ENCODE assay signal across 1 cellular context in genomic region chr5:149442563-149443182, GRCh38.
TF ChIP-seq lines count a peak whose summit lies in the region.

No MANE protein-coding gene starts in this region.

TF ChIP-seq in K562, 482 proteins besides CTCF, POLR2A, EP300 and RAD21 (continued from another document and continues in another):
- TF ChIP-seq ZNF449 (CRISPR knock-in tag; IDR thresholded peaks at IDR 0.05) (no peak), ZNF668 (CRISPR knock-in tag; IDR thresholded peaks at IDR 0.05) (no peak), ZBTB2 (IDR thresholded peaks at IDR 0.05) (0 out of 2 replicates have a peak, but pooled peaks have one; percentile 35), RBM39 (optimal IDR thresholded peaks at IDR 0.05; ENCODE audit: low read depth, low read length) (no peak), POLR2AphosphoS2 (IDR thresholded peaks at IDR 0.05; ENCODE audit: low read length) (no peak), ZNF23 (CRISPR knock-in tag; IDR thresholded peaks at IDR 0.05) (no peak), MECOM (CRISPR knock-in tag; IDR thresholded peaks at IDR 0.05) (no peak), MYC (IDR thresholded peaks at IDR 0.05; ENCODE audit: low read depth, low read length) (no peak), MYC (CRISPR knock-in tag; IDR thresholded peaks at IDR 0.05; ENCODE audit: borderline replicate concordance, low read depth) (0 out of 2 replicates have a peak, but pooled peaks have one; percentile 39), SAP30 (IDR thresholded peaks at IDR 0.05; ENCODE audit: borderline replicate concordance, insufficient read depth, low read depth, low read length, poor library complexity, severe bottlenecking) (no peak), ZNF318 (IDR thresholded peaks at IDR 0.05; ENCODE audit: borderline replicate concordance in 1 of 2, low read depth in 1 of 2) (no peak), NONO (IDR thresholded peaks at IDR 0.05; ENCODE audit: low read depth in 2 of 2, low read length in 1 of 2) (no peak), BDP1 (IDR thresholded peaks at IDR 0.05; ENCODE audit: insufficient read depth, insufficient read length) (no peak), SMC3 (conservative IDR thresholded peaks at IDR 0.05; ENCODE audit: insufficient read depth, low read depth, low read length) (peak; percentile 82), NR3C1 (CRISPR knock-in tag; IDR thresholded peaks at IDR 0.05) (no peak), TFAP4 (CRISPR knock-in tag; IDR thresholded peaks at IDR 0.05; ENCODE audit: borderline replicate concordance) (peak; percentile 55; the same call in 1 of the 2 replicates), KDM4B (IDR thresholded peaks at IDR 0.05; ENCODE audit: borderline replicate concordance in 2 of 2, low read depth in 1 of 2) (no peak), ZBTB8A (IDR thresholded peaks at IDR 0.05; ENCODE audit: partially characterized antibody) (no peak), U2AF2 (optimal IDR thresholded peaks at IDR 0.05; ENCODE audit: low read depth, low read length) (no peak), ZNF444 (CRISPR knock-in tag; IDR thresholded peaks at IDR 0.05) (no peak), CAMTA2 (CRISPR knock-in tag; conservative IDR thresholded peaks at IDR 0.05) (no peak), SMAD4 (CRISPR knock-in tag; conservative IDR thresholded peaks at IDR 0.05) (no peak), CLOCK (CRISPR knock-in tag; IDR thresholded peaks at IDR 0.05; ENCODE audit: borderline replicate concordance) (no peak), ZNF431 (CRISPR knock-in tag; IDR thresholded peaks at IDR 0.05) (no peak), RAD51 (IDR thresholded peaks at IDR 0.05; ENCODE audit: borderline replicate concordance, low read depth) (no peak), MEIS2 (IDR thresholded peaks at IDR 0.05; ENCODE audit: partially characterized antibody) (no peak), ATF1 (CRISPR knock-in tag; IDR thresholded peaks at IDR 0.05) (no peak), ATF1 (tag; IDR thresholded peaks at IDR 0.05) (no peak), FOXP4 (CRISPR knock-in tag; IDR thresholded peaks at IDR 0.05; ENCODE audit: borderline replicate concordance) (no peak), ERF (CRISPR knock-in tag; IDR thresholded peaks at IDR 0.05) (no peak)
- TF ChIP-seq, protein P1, sequence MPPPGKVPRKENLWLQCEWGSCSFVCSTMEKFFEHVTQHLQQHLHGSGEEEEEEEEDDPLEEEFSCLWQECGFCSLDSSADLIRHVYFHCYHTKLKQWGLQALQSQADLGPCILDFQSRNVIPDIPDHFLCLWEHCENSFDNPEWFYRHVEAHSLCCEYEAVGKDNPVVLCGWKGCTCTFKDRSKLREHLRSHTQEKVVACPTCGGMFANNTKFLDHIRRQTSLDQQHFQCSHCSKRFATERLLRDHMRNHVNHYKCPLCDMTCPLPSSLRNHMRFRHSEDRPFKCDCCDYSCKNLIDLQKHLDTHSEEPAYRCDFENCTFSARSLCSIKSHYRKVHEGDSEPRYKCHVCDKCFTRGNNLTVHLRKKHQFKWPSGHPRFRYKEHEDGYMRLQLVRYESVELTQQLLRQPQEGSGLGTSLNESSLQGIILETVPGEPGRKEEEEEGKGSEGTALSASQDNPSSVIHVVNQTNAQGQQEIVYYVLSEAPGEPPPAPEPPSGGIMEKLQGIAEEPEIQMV (tag; conservative IDR thresholded peaks at IDR 0.05; ENCODE audit: low read depth), result no peak
- TF ChIP-seq, protein P2, sequence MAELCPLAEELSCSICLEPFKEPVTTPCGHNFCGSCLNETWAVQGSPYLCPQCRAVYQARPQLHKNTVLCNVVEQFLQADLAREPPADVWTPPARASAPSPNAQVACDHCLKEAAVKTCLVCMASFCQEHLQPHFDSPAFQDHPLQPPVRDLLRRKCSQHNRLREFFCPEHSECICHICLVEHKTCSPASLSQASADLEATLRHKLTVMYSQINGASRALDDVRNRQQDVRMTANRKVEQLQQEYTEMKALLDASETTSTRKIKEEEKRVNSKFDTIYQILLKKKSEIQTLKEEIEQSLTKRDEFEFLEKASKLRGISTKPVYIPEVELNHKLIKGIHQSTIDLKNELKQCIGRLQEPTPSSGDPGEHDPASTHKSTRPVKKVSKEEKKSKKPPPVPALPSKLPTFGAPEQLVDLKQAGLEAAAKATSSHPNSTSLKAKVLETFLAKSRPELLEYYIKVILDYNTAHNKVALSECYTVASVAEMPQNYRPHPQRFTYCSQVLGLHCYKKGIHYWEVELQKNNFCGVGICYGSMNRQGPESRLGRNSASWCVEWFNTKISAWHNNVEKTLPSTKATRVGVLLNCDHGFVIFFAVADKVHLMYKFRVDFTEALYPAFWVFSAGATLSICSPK (IDR thresholded peaks at IDR 0.05; ENCODE audit: borderline replicate concordance), result no peak
- TF ChIP-seq, protein P3, sequence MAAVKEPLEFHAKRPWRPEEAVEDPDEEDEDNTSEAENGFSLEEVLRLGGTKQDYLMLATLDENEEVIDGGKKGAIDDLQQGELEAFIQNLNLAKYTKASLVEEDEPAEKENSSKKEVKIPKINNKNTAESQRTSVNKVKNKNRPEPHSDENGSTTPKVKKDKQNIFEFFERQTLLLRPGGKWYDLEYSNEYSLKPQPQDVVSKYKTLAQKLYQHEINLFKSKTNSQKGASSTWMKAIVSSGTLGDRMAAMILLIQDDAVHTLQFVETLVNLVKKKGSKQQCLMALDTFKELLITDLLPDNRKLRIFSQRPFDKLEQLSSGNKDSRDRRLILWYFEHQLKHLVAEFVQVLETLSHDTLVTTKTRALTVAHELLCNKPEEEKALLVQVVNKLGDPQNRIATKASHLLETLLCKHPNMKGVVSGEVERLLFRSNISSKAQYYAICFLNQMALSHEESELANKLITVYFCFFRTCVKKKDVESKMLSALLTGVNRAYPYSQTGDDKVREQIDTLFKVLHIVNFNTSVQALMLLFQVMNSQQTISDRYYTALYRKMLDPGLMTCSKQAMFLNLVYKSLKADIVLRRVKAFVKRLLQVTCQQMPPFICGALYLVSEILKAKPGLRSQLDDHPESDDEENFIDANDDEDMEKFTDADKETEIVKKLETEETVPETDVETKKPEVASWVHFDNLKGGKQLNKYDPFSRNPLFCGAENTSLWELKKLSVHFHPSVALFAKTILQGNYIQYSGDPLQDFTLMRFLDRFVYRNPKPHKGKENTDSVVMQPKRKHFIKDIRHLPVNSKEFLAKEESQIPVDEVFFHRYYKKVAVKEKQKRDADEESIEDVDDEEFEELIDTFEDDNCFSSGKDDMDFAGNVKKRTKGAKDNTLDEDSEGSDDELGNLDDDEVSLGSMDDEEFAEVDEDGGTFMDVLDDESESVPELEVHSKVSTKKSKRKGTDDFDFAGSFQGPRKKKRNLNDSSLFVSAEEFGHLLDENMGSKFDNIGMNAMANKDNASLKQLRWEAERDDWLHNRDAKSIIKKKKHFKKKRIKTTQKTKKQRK (IDR thresholded peaks at IDR 0.05; ENCODE audit: borderline replicate concordance, low read depth, low read length), result no peak
